Comparison of ENCODE assay signal across 1 cellular context in the genomic region with DNA sequence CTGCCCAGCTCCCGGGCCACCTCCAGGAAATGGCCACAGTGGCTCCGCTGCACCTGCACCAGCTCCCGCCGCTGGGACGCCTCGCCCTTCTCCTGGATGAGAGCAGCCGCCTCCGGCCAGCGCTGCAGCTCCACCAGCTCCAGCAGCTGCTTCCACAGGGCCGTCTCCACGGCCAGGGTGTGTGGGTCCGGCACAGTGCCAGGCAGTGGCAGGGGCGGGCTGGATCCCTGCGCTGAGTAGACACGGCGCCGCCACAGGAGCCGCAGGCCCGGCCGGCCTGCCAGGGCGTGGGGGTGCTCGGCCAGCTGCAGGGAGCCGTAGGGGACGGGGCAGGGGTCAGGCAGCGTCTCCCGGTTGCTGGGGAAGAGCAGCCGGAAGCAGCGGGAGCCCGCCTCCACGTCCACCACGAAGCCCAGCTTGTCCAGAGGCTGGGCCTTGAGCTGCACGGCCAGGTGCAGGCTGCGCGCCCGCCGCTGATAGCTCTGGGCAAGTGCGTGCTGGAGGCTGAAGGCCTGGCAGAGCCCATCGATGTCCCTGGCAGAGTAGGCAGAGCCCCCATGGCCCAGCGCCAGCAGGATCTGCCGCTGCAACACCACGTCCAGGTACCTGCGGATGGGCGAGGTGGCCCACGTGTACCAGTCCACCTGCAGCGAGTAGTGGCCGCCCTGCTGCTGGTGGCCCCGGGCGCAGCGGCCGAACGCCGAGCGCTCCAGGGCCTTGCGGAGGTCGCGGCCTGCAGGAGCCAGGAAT.
TF ChIP-seq lines count a peak whose summit lies in the region.

No MANE protein-coding gene starts in this region.

TF ChIP-seq in H1, 55 proteins besides CTCF, POLR2A, EP300 and RAD21:
- TF ChIP-seq ASH2L (IDR thresholded peaks at IDR 0.05; ENCODE audit: low read length) (no peak), CHD2 (IDR thresholded peaks at IDR 0.05; ENCODE audit: low read length) (no peak), CHD7 (IDR thresholded peaks at IDR 0.05; ENCODE audit: insufficient replicate concordance, low read length) (no peak), NANOG (IDR thresholded peaks at IDR 0.05; ENCODE audit: insufficient read depth, low read depth, low read length, poor library complexity, severe bottlenecking) (no peak), YY1 (IDR thresholded peaks at IDR 0.05; ENCODE audit: low read depth, low read length) (no peak)
- TF ChIP-seq, protein P1, sequence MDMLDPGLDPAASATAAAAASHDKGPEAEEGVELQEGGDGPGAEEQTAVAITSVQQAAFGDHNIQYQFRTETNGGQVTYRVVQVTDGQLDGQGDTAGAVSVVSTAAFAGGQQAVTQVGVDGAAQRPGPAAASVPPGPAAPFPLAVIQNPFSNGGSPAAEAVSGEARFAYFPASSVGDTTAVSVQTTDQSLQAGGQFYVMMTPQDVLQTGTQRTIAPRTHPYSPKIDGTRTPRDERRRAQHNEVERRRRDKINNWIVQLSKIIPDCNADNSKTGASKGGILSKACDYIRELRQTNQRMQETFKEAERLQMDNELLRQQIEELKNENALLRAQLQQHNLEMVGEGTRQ (IDR thresholded peaks at IDR 0.05; ENCODE audit: low read length), result no peak
TF ChIP-seq in H1: peak in this region for 0.
